ENCODE assay signal across 10 cellular contexts in genomic region chr2:127563458-127564428, GRCh38. TPM values are rescaled to one million over a fixed set of nuclear protein-coding genes. Genes with fewer than 3 reads are reported as not detected.
DNase-seq lines count a peak whose midpoint lies in the region; ATAC-seq and TF ChIP-seq lines count a peak whose summit lies in the region.
"Had no signal": no experiment of that assay in that cellular context is flagged by ENCODE, and none has a peak within 500 bp of the region (broad histone marks: within the 10 kb centered on the region; RNA-seq: fewer than 3 reads in every experiment).

No MANE protein-coding gene starts in this region.

- no peak overlapping the region for H3K27ac Mint-ChIP-seq in effector memory CD8-positive, alpha-beta T cell
- H3K27ac Mint-ChIP-seq in neural progenitor cell, result no peak overlapping the region

- H3F3A ChIP-seq in neural progenitor cell (ENCODE audit: low read depth), result no peaks in the 10 kb centered on the region

- H3K9me3 Mint-ChIP-seq in effector memory CD8-positive, alpha-beta T cell, result no peaks in the 10 kb centered on the region
- no peaks in the 10 kb centered on the region for H3K9me3 Mint-ChIP-seq in neural progenitor cell

- no peaks in the 10 kb centered on the region for H3K36me3 Mint-ChIP-seq in effector memory CD8-positive, alpha-beta T cell (ENCODE audit: insufficient read depth)
- H3K36me3 Mint-ChIP-seq in neural progenitor cell, result no peaks in the 10 kb centered on the region

- H2AFZ ChIP-seq in neural progenitor cell (replicated peaks), result no peak overlapping the region

- H3K27me3 Mint-ChIP-seq in effector memory CD8-positive, alpha-beta T cell, result peaks cover 0 to 59% of the 10 kb centered on the region in 2 donors
- H3K27me3 Mint-ChIP-seq in neural progenitor cell (ENCODE audit: insufficient read depth, low read depth), result peaks cover 10% of the 10 kb centered on the region

- H3K4me2 ChIP-seq in neural progenitor cell, result no peak overlapping the region

- ATAC-seq in GM18502 (IDR thresholded peaks at IDR 0.05; ENCODE audit: poor library complexity, unreplicated experiment) (peak; percentile 99), GM19467 (IDR thresholded peaks at IDR 0.05; ENCODE audit: unreplicated experiment) (peak; percentile 92), HG03354 (IDR thresholded peaks at IDR 0.05; ENCODE audit: poor library complexity, severe bottlenecking, unreplicated experiment) (peak; percentile 98)
- peak; percentile 35 for ATAC-seq in effector memory CD8-positive, alpha-beta T cell (replicated peaks)

- TF ChIP-seq CTCF in neural progenitor cell (IDR thresholded peaks at IDR 0.05), result no peak

- no peak overlapping the region for H3K4me3 Mint-ChIP-seq in effector memory CD8-positive, alpha-beta T cell
- H3K4me3 Mint-ChIP-seq in neural progenitor cell, result no peak overlapping the region

- H3K4me1 Mint-ChIP-seq in effector memory CD8-positive, alpha-beta T cell (ENCODE audit: low read depth in 2 of 2), result peaks cover 0 to 6% of the 10 kb centered on the region in 2 donors
- no peaks in the 10 kb centered on the region for H3K4me1 Mint-ChIP-seq in neural progenitor cell

- DNase-seq in effector memory CD8-positive, alpha-beta T cell, result no peak
- no peak for DNase-seq in NCI-H748 (lab: John Stamatoyannopoulos, UW; ENCODE audit: unreplicated experiment)
- DNase-seq in inferior parietal cortex (ENCODE audit: extremely low spot score), result no peak
- no peak for DNase-seq in neural progenitor cell (ENCODE audit: low spot score)
- no peak for DNase-seq in head of caudate nucleus

- H3K9me3 ChIP-seq in neural progenitor cell (ENCODE audit: low read depth), result no peaks in the 10 kb centered on the region

- H3K36me3 ChIP-seq in neural progenitor cell, result no peaks in the 10 kb centered on the region

- no peaks in the 10 kb centered on the region for H4K20me1 ChIP-seq in neural progenitor cell (ENCODE audit: low read depth)

- H3K9ac ChIP-seq in neural progenitor cell, result no peak overlapping the region

- H3K79me2 ChIP-seq in neural progenitor cell (ENCODE audit: low read depth), result no peaks in the 10 kb centered on the region

- no peak overlapping the region for H3K27ac ChIP-seq in neural progenitor cell
- H3K27ac ChIP-seq: VCaP had no signal

- H3K27me3 ChIP-seq in neural progenitor cell, result no peaks in the 10 kb centered on the region

- intact Hi-C loops in head of caudate nucleus (cut with DNase I), result no loop called here

- no peaks in the 10 kb centered on the region for H3K4me1 ChIP-seq in neural progenitor cell

- no peak overlapping the region for H3K4me3 ChIP-seq in neural progenitor cell

RNA-seq across cellular contexts. Expression of gene MYO7B, which starts 28.3 kb away (rescaled TPM):
- total RNA-seq in neural progenitor cell (ENCODE audit: low replicate concordance), result 0.03 TPM in 1 of 2 replicates, not detected in the other
- total RNA-seq: H1 had no signal

RNA-seq across cellular contexts. Expression of gene IWS1, which starts 37.5 kb away (rescaled TPM):
- total RNA-seq in neural progenitor cell (ENCODE audit: low replicate concordance), result 77.8 and 115 TPM in 2 replicates

Comparison
In these comparisons a context has a peak if more than half of its experiments do, and no peak if none do; other contexts are left out.
1. ATAC-seq: peak in every context shown above with its lines; median percentile 99 in GM18502; 98 in HG03354; 92 in GM19467; 35 in effector memory CD8-positive, alpha-beta T cell.